13 cellular contexts compared by ENCODE assay signal in the genomic region with DNA sequence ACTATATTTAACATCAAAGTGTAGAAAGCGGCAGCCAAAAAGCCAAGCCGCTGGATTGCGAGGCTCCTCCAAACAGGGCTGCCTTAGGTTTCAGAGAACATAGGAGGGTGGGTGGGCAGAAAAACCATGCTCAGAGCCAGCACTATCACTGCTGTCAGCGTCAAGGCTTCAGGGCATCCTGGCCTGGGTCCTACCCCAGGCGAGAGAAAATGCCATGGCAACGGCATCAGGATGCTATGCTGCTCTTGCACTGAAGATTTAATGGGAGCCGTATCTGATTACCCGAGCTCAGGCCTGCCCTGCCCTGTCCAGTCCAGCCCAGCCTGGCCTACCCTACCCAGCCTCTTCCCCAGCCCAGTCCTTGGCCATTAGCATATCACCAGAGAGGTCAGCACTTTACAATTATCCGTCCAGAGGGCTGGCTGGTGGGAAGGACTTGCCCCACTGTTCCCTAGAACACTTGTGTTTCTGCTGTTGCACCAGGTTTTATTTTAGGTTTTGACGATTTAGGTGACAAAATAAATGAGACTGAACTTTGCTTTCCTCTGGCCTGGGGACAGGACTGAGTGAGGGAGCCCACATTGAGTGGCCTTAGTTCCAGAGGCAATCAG.
A peak's percentile ranks its signal among the peaks of the same experiment; 100 is the strongest.
DNase-seq lines count a peak whose midpoint lies in the region; ATAC-seq and TF ChIP-seq lines count a peak whose summit lies in the region.
"Had no signal": no experiment of that assay in that cellular context is flagged by ENCODE, and none has a peak within 500 bp of the region (broad histone marks: within the 10 kb centered on the region; RNA-seq: fewer than 3 reads in every experiment).

No MANE protein-coding gene starts in this region.

- H3K4me1 ChIP-seq in BE2C (peaks cover 8% of the 10 kb centered on the region), hepatocyte (ENCODE audit: insufficient read depth) (peaks cover 16% of the 10 kb centered on the region), mucosa of descending colon (ENCODE audit: low read depth) (peaks cover 12% of the 10 kb centered on the region)

- no peak overlapping the region for H3K4me2 ChIP-seq in hepatocyte

- ATAC-seq in HG03469 (IDR thresholded peaks at IDR 0.05; ENCODE audit: unreplicated experiment) (no peak), mucosa of descending colon (no peak)
- ATAC-seq: activated CD8-positive, alpha-beta memory T cell treated with anti-CD3 and anti-CD28 coated beads, Interleukin-2, amount 10 ng/mL, durations not matched to agents 7 days and 5 days; left colon had no signal

- H3K36me3 ChIP-seq in BE2C (no peaks in the 10 kb centered on the region), hepatocyte (replicated peaks; ENCODE audit: insufficient read depth, low read depth) (no peaks in the 10 kb centered on the region), mucosa of descending colon (ENCODE audit: low read depth) (no peaks in the 10 kb centered on the region)

- H4K20me1 ChIP-seq in hepatocyte (ENCODE audit: insufficient read depth, poor library complexity, severe bottlenecking), result no peaks in the 10 kb centered on the region

- H3K27me3 ChIP-seq in BE2C (no peaks in the 10 kb centered on the region), hepatocyte (no peaks in the 10 kb centered on the region)

- peaks cover 12% of the 10 kb centered on the region for H3K79me2 ChIP-seq in hepatocyte

- H3K27ac ChIP-seq in hepatocyte, result peak overlapping the region; percentile 47

- DNase-seq in BE2C (peak; percentile 68), SK-N-DZ (ENCODE audit: low spot score) (peak; percentile 75), hepatocyte (ENCODE audit: low spot score) (no peak), posterior cingulate gyrus (peak in 8 of 10 donors; percentile 39 to 91 (median 55)), NCI-H2029 treated with DMSO at 0.1 percent for 48 hours (lab: John Stamatoyannopoulos, UW) (no peak), mucosa of descending colon (no peak), SHP77 (lab: John Stamatoyannopoulos, UW) (no peak)
- DNase-seq: activated CD8-positive, alpha-beta memory T cell treated with anti-CD3 and anti-CD28 coated beads, Interleukin-2, amount 10 ng/mL, durations not matched to agents 7 days and 5 days; activated naive CD4-positive, alpha-beta T cell treated with anti-CD3 and anti-CD28 coated beads for 36 hours; EL; left colon; MV-4-11 had no signal

- intact Hi-C loops in posterior cingulate gyrus (cut with DNase I) (no loop called here), mucosa of descending colon (cut with DNase I, micrococcal nuclease) (no loop called here)

- H3K4me3 ChIP-seq in BE2C (ENCODE audit: low read depth, low read length) (no peak overlapping the region), hepatocyte (no peak overlapping the region), mucosa of descending colon (no peak overlapping the region)

- WGBS in hepatocyte (ENCODE audit: low lambda C conversion rate, missing lambda C conversion rate), result 65% methylated on average over 10 of the region's 10 CpGs

- no peak overlapping the region for H2AFZ ChIP-seq in hepatocyte

- TF ChIP-seq CTCF in BE2C (IDR thresholded peaks at IDR 0.05; ENCODE audit: low read depth, low read length) (no peak), hepatocyte (IDR thresholded peaks at IDR 0.05; ENCODE audit: poor library complexity) (no peak), mucosa of descending colon (IDR thresholded peaks at IDR 0.05) (no peak)

- no peaks in the 10 kb centered on the region for H3K9me2 ChIP-seq in hepatocyte (replicated peaks; ENCODE audit: insufficient read depth)

- H3K9me3 ChIP-seq in BE2C, result no peaks in the 10 kb centered on the region
- no peaks in the 10 kb centered on the region for H3K9me3 ChIP-seq in hepatocyte (ENCODE audit: low read depth)
- no peaks in the 10 kb centered on the region for H3K9me3 ChIP-seq in mucosa of descending colon

Comparison
In these comparisons a context has a peak if more than half of its experiments do, and no peak if none do; other contexts are left out.
1. DNase-seq: peak in BE2C (single experiment), SK-N-DZ (single experiment) and posterior cingulate gyrus (8 of 10); none in hepatocyte (single experiment), NCI-H2029 treated with DMSO at 0.1 percent for 48 hours (single experiment), mucosa of descending colon (0 of 3) and SHP77 (0 of 2).